In genomic region chr4:162650166-162650565, GRCh38 we compare ENCODE assay signal across 2 cellular contexts.
TF ChIP-seq lines count a peak whose summit lies in the region.

No MANE protein-coding gene starts in this region.

TF ChIP-seq in HepG2, 621 proteins besides CTCF, POLR2A, EP300 and RAD21:
- TF ChIP-seq, protein P1, sequence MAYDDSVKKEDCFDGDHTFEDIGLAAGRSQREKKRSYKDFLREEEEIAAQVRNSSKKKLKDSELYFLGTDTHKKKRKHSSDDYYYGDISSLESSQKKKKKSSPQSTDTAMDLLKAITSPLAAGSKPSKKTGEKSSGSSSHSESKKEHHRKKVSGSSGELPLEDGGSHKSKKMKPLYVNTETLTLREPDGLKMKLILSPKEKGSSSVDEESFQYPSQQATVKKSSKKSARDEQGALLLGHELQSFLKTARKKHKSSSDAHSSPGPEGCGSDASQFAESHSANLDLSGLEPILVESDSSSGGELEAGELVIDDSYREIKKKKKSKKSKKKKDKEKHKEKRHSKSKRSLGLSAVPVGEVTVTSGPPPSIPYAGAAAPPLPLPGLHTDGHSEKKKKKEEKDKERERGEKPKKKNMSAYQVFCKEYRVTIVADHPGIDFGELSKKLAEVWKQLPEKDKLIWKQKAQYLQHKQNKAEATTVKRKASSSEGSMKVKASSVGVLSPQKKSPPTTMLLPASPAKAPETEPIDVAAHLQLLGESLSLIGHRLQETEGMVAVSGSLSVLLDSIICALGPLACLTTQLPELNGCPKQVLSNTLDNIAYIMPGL (CRISPR knock-in tag; IDR thresholded peaks at IDR 0.05; ENCODE audit: borderline replicate concordance in 1 of 2, low read depth in 1 of 2): no peak
- TF ChIP-seq, protein P2, sequence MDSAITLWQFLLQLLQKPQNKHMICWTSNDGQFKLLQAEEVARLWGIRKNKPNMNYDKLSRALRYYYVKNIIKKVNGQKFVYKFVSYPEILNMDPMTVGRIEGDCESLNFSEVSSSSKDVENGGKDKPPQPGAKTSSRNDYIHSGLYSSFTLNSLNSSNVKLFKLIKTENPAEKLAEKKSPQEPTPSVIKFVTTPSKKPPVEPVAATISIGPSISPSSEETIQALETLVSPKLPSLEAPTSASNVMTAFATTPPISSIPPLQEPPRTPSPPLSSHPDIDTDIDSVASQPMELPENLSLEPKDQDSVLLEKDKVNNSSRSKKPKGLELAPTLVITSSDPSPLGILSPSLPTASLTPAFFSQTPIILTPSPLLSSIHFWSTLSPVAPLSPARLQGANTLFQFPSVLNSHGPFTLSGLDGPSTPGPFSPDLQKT (CRISPR knock-in tag; IDR thresholded peaks at IDR 0.05; ENCODE audit: borderline replicate concordance): no peak
- TF ChIP-seq MAFF (IDR thresholded peaks at IDR 0.05; ENCODE audit: low read depth, low read length) (peak; percentile 78), MTF2 (CRISPR knock-in tag; IDR thresholded peaks at IDR 0.05; ENCODE audit: borderline replicate concordance) (no peak), MAFK (conservative IDR thresholded peaks at IDR 0.05 in 1 of 2, IDR thresholded peaks at IDR 0.05 in 1 of 2; ENCODE audit: low read length in 2 of 2) (peak; percentile 80 to 87)
TF ChIP-seq in HepG2: peak in this region for 2.

TF ChIP-seq in IMR-90, 13 proteins besides CTCF, POLR2A, EP300 and RAD21:
- TF ChIP-seq BHLHE40 (IDR thresholded peaks at IDR 0.05; ENCODE audit: low read depth, low read length) (no peak), USF2 (IDR thresholded peaks at IDR 0.05; ENCODE audit: low read depth, low read length) (no peak), MAFK (IDR thresholded peaks at IDR 0.05; ENCODE audit: low read depth, low read length) (peak; percentile 57)
